In the genomic region with DNA sequence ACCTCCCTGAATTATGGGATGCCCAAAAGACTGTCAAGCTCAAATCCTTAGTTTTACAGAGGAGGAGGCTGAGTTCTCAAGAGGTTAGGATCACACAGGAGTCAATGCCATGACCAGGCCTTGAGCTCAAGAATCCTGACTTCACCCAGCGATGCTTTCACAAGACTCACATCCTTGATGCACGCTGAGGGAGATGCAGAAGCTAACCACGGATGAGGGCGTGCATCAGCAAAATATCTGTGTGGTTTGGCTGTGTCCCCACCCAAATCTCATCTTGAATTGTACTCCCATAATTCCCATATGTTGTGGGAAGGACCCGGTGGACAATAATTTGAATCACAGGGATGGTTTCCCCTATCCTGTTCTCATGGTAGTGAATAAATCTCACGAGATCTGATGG, we compare ENCODE assay signal across 12 cellular contexts.
"Had no signal": no experiment of that assay in that cellular context is flagged by ENCODE, and none has a peak within 500 bp of the region (broad histone marks: within the 10 kb centered on the region; RNA-seq: fewer than 3 reads in every experiment).

No MANE protein-coding gene starts in this region.

- H3K4me1 ChIP-seq: gastroesophageal sphincter, parathyroid adenoma, tibial nerve, uterus had no signal

- H3K79me2 ChIP-seq: parathyroid adenoma had no signal

- H3K9ac ChIP-seq: parathyroid adenoma had no signal

- H2AFZ ChIP-seq: parathyroid adenoma had no signal

- H3K27ac ChIP-seq: gastroesophageal sphincter, parathyroid adenoma, tibial nerve, uterus had no signal

- H3K4me3 ChIP-seq: gastroesophageal sphincter, lung, tibial nerve, uterus had no signal

- DNase-seq: activated CD4-positive, alpha-beta T cell treated with anti-CD3 and anti-CD28 coated beads, Interleukin-2, amount 50 U/mL, for 1 hour; activated naive CD4-positive, alpha-beta T cell treated with Interleukin-2 at 50 U/mL for 16 hours; activated T-cell treated with anti-CD3 and anti-CD28 coated beads for 4 hours; cortex of kidney; effector CD4-positive, alpha-beta T cell; islet precursor cell; naive B cell; uterus had no signal

- H3K9me3 ChIP-seq: uterus had no signal

- H3K27me3 ChIP-seq: tibial nerve, uterus had no signal

- H3K36me3 ChIP-seq: gastroesophageal sphincter, tibial nerve, uterus had no signal
